ENCODE assay signal across 19 cellular contexts in the genomic region with DNA sequence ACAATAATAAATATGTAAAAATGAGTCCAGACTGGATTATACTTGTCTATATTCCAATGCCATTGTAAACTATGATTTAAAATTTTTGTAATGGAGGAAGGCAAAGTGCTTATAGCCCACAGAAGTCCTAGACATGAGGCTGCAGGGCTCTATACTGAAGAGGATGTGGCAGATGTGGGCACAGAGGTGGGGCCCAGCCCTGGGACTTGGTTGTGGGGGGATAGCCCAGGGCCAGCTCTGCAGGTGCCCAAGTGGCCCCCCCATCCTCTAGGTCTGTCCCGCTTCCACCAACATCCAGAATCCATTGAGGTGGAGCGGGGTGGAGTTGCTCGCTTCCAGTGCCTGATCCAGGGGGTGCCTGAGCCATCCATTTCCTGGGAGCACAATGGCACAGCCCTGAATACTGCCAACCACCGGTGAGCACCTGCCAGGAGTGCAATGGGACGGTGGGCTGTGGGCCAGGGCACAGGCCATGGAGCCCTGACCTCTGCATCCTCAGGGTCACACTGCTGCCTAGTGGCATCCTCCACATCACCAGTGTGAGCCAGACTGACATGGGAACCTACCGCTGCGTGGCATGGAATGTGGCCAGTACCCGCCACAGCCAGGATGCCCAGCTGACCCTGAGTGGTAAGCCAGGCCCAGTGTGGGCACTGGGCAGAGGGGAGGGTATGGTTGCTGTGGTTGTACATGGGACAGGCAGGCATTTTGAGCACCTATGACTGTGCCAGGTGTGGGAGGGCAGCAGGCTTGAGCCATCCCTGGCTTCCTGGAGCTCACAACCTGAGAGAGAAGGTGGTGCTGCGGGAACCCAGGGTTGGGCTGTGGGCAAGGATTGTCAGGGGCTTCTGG.
DNase-seq lines count a peak whose midpoint lies in the region; ATAC-seq and TF ChIP-seq lines count a peak whose summit lies in the region.
"Had no signal": no experiment of that assay in that cellular context is flagged by ENCODE, and none has a peak within 500 bp of the region (broad histone marks: within the 10 kb centered on the region; RNA-seq: fewer than 3 reads in every experiment).

No MANE protein-coding gene starts in this region.

- H3K4me3 ChIP-seq in HEK293 (ENCODE audit: low read depth, low read length) (no peak overlapping the region), neuron (ENCODE audit: low read length) (peak overlapping the region; percentile 85)
- H3K4me3 ChIP-seq: smooth muscle cell had no signal

- CTCF ChIA-PET in HEK293 (lab: Yijun Ruan, JAX): interaction anchor here (0.6 to 4.4 kb wide), 24 partner anchors 11 to 195 kb away, joined by 3 to 46 read pairs (median 6); a partner anchor contains a TSS

- H3K36me3 ChIP-seq in HEK293 (ENCODE audit: control insufficient read depth in 2 of 2, insufficient read depth in 1 of 2, low read length in 2 of 2) (peaks cover 0 to 4% of the 10 kb centered on the region in 2 experiments; a peak in 1 of 3 replicates), neuron (ENCODE audit: insufficient read depth, low read length) (peaks cover 51% of the 10 kb centered on the region)

- H3K4me3 Mint-ChIP-seq in T-helper 1 cell treated with Interleukin-12 subunit alpha and Interleukin-12 subunit beta and Interleukin-4 antibody, amounts not matched to agents 30 μg/mL and 1 μg/mL, for 36 hours: no peak overlapping the region
- H3K4me3 Mint-ChIP-seq in effector memory CD8-positive, alpha-beta T cell: no peak overlapping the region
- H3K4me3 Mint-ChIP-seq: activated T-helper 17 cell treated with anti-CD3 and anti-CD28 coated beads, Interleukin-2, amount 50 U/mL, for 72 hours; endodermal cell had no signal

- no peaks in the 10 kb centered on the region for H3K9me3 ChIP-seq in HEK293 (ENCODE audit: control insufficient read depth, insufficient read depth, low read depth, low read length)
- H3K9me3 ChIP-seq in neuron (ENCODE audit: low read length): no peaks in the 10 kb centered on the region

- no peak overlapping the region for H3K27ac ChIP-seq in HEK293 (ENCODE audit: extremely low read depth, low read depth, low read length)
- H3K27ac ChIP-seq: 22Rv1 had no signal

- DNase-seq in T-helper 1 cell (no peak), midbrain (lab: John Stamatoyannopoulos, UW) (no peak), NCI-H748 (lab: John Stamatoyannopoulos, UW; ENCODE audit: unreplicated experiment) (no peak)
- no peak for DNase-seq in effector memory CD8-positive, alpha-beta T cell
- DNase-seq in stimulated activated CD4-positive, alpha-beta T cell treated with anti-CD3 and anti-CD28 coated beads, Interleukin-4, amount 100 ng/mL, for 4 hours: no peak
- DNase-seq: COR-L47; DMS79 treated with DMSO at 0.1 percent for 48 hours; endodermal cell; mesendoderm; NCI-H1105; NCI-H2107; nephron progenitor cell; stimulated activated CD4-positive, alpha-beta T cell treated with anti-CD3 and anti-CD28 coated beads, Interleukin-2, amount 100 ng/mL, for 48 hours had no signal

- H3K9me3 Mint-ChIP-seq in T-helper 1 cell treated with Interleukin-12 subunit alpha and Interleukin-12 subunit beta and Interleukin-4 antibody, amounts not matched to agents 30 μg/mL and 1 μg/mL, for 36 hours: no peaks in the 10 kb centered on the region
- no peaks in the 10 kb centered on the region for H3K9me3 Mint-ChIP-seq in effector memory CD8-positive, alpha-beta T cell
- H3K9me3 Mint-ChIP-seq: activated T-helper 17 cell treated with anti-CD3 and anti-CD28 coated beads, Interleukin-2, amount 50 U/mL, for 72 hours; endodermal cell; nephron progenitor cell had no signal

- H3K4me1 ChIP-seq in HEK293 (ENCODE audit: control insufficient read depth, insufficient read depth, low read length) (no peaks in the 10 kb centered on the region), neuron (ENCODE audit: insufficient read depth, low read length) (peaks cover 62% of the 10 kb centered on the region)

- no peaks in the 10 kb centered on the region for H3K27me3 ChIP-seq in neuron (ENCODE audit: insufficient read depth, low read length)

- peaks cover 15% of the 10 kb centered on the region for H3K4me1 Mint-ChIP-seq in T-helper 1 cell treated with Interleukin-12 subunit alpha and Interleukin-12 subunit beta and Interleukin-4 antibody, amounts not matched to agents 30 μg/mL and 1 μg/mL, for 36 hours (ENCODE audit: low read depth)
- peaks cover 18 to 26% of the 10 kb centered on the region in 2 donors for H3K4me1 Mint-ChIP-seq in effector memory CD8-positive, alpha-beta T cell (ENCODE audit: low read depth in 2 of 2)
- H3K4me1 Mint-ChIP-seq: activated T-helper 17 cell treated with anti-CD3 and anti-CD28 coated beads, Interleukin-2, amount 50 U/mL, for 72 hours had no signal

- POLR2A ChIA-PET in HEK293 (lab: Yijun Ruan, JAX): interaction anchor here (0.7 to 1.9 kb wide), 3 partner anchors 126 to 194 kb away, joined by 3 to 8 read pairs (median 3); a partner anchor contains a TSS

- ATAC-seq in effector memory CD8-positive, alpha-beta T cell (replicated peaks): peak; percentile 67

- no peaks in the 10 kb centered on the region for H3K36me3 Mint-ChIP-seq in T-helper 1 cell treated with Interleukin-12 subunit alpha and Interleukin-12 subunit beta and Interleukin-4 antibody, amounts not matched to agents 30 μg/mL and 1 μg/mL, for 36 hours (ENCODE audit: low read depth)
- no peaks in the 10 kb centered on the region for H3K36me3 Mint-ChIP-seq in effector memory CD8-positive, alpha-beta T cell (ENCODE audit: insufficient read depth)

- no peak for TF ChIP-seq CTCF in HEK293 (tag by site-specific recombination; IDR thresholded peaks at IDR 0.05)

- no peaks in the 10 kb centered on the region for H3K27me3 Mint-ChIP-seq in T-helper 1 cell treated with Interleukin-12 subunit alpha and Interleukin-12 subunit beta and Interleukin-4 antibody, amounts not matched to agents 30 μg/mL and 1 μg/mL, for 36 hours (ENCODE audit: low read depth)
- no peaks in the 10 kb centered on the region for H3K27me3 Mint-ChIP-seq in effector memory CD8-positive, alpha-beta T cell
- H3K27me3 Mint-ChIP-seq: activated T-helper 17 cell treated with anti-CD3 and anti-CD28 coated beads, Interleukin-2, amount 50 U/mL, for 72 hours had no signal

- H2AFZ ChIP-seq in neuron (ENCODE audit: low read depth, low read length): no peak overlapping the region

- H3K27ac Mint-ChIP-seq in T-helper 1 cell treated with Interleukin-12 subunit alpha and Interleukin-12 subunit beta and Interleukin-4 antibody, amounts not matched to agents 30 μg/mL and 1 μg/mL, for 36 hours: peak overlapping the region; percentile 49
- peak overlapping the region in 1 of 2 donors; percentile 77 for H3K27ac Mint-ChIP-seq in effector memory CD8-positive, alpha-beta T cell
- H3K27ac Mint-ChIP-seq: activated T-helper 17 cell treated with anti-CD3 and anti-CD28 coated beads, Interleukin-2, amount 50 U/mL, for 72 hours; endodermal cell had no signal

TF ChIP-seq in HEK293, 187 proteins besides CTCF, POLR2A, EP300 and RAD21:
- TF ChIP-seq ZNF416 (tag by site-specific recombination; IDR thresholded peaks at IDR 0.05): no peak
- TF ChIP-seq, protein P1, sequence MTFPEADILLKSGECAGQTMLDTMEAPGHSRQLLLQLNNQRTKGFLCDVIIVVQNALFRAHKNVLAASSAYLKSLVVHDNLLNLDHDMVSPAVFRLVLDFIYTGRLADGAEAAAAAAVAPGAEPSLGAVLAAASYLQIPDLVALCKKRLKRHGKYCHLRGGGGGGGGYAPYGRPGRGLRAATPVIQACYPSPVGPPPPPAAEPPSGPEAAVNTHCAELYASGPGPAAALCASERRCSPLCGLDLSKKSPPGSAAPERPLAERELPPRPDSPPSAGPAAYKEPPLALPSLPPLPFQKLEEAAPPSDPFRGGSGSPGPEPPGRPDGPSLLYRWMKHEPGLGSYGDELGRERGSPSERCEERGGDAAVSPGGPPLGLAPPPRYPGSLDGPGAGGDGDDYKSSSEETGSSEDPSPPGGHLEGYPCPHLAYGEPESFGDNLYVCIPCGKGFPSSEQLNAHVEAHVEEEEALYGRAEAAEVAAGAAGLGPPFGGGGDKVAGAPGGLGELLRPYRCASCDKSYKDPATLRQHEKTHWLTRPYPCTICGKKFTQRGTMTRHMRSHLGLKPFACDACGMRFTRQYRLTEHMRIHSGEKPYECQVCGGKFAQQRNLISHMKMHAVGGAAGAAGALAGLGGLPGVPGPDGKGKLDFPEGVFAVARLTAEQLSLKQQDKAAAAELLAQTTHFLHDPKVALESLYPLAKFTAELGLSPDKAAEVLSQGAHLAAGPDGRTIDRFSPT (tag by site-specific recombination; IDR thresholded peaks at IDR 0.05): peak; percentile 37; the same call in 1 of the 2 replicates
- no peak for TF ChIP-seq KLF16 (tag by site-specific recombination; IDR thresholded peaks at IDR 0.05)
- TF ChIP-seq ZBTB1 (tag by site-specific recombination; IDR thresholded peaks at IDR 0.05): no peak
- no peak for TF ChIP-seq BCL11A (tag by site-specific recombination; IDR thresholded peaks at IDR 0.05; ENCODE audit: low read depth)
- no peak for TF ChIP-seq KLF9 (tag by site-specific recombination; IDR thresholded peaks at IDR 0.05; ENCODE audit: low read depth)
